Comparison of ENCODE assay signal across 11 cellular contexts in genomic region chr12:14950982-14951746, GRCh38. TPM values are rescaled to one million over a fixed set of nuclear protein-coding genes. Genes with fewer than 3 reads are reported as not detected.
DNase-seq lines count a peak whose midpoint lies in the region; ATAC-seq and TF ChIP-seq lines count a peak whose summit lies in the region.
"Had no signal": no experiment of that assay in that cellular context is flagged by ENCODE, and none has a peak within 500 bp of the region (broad histone marks: within the 10 kb centered on the region; RNA-seq: fewer than 3 reads in every experiment).

No MANE protein-coding gene starts in this region.

- TF ChIP-seq RAD21 in Ishikawa (IDR thresholded peaks at IDR 0.05; ENCODE audit: low read depth), result no peak

- H3K4me1 Mint-ChIP-seq in stimulated activated naive CD8-positive, alpha-beta T cell treated with anti-CD3 and anti-CD28 coated beads, Interleukin-15, Interleukin-2, amounts not matched to agents 100 ng/mL and 50 ng/mL, for 24 hours (ENCODE audit: low read depth), result peaks cover 96% of the 10 kb centered on the region

- peak; percentile 10 to 31 for ATAC-seq in activated naive CD4-positive, alpha-beta T cell treated with anti-CD3 and anti-CD28 coated beads, Interleukin-2, amount 50 U/mL, for 72 hours
- ATAC-seq in GM19023 (IDR thresholded peaks at IDR 0.05; ENCODE audit: unreplicated experiment) (no peak), HG03108 (IDR thresholded peaks at IDR 0.05; ENCODE audit: unreplicated experiment) (no peak)

- peak overlapping the region; percentile 92 to 98 for H3K27ac Mint-ChIP-seq in activated naive CD4-positive, alpha-beta T cell treated with anti-CD3 and anti-CD28 coated beads, Interleukin-2, amount 50 U/mL, for 72 hours
- peak overlapping the region; percentile 100 for H3K27ac Mint-ChIP-seq in stimulated activated naive CD8-positive, alpha-beta T cell treated with anti-CD3 and anti-CD28 coated beads, Interleukin-15, Interleukin-2, amounts not matched to agents 100 ng/mL and 50 ng/mL, for 24 hours

- H3K4me3 Mint-ChIP-seq in stimulated activated naive CD8-positive, alpha-beta T cell treated with anti-CD3 and anti-CD28 coated beads, Interleukin-15, Interleukin-2, amounts not matched to agents 100 ng/mL and 50 ng/mL, for 24 hours, result peak overlapping the region; percentile 84

- no peaks in the 10 kb centered on the region for H3K9me3 Mint-ChIP-seq in activated naive CD4-positive, alpha-beta T cell treated with anti-CD3 and anti-CD28 coated beads, Interleukin-2, amount 50 U/mL, for 72 hours
- H3K9me3 Mint-ChIP-seq in stimulated activated naive CD8-positive, alpha-beta T cell treated with anti-CD3 and anti-CD28 coated beads, Interleukin-15, Interleukin-2, amounts not matched to agents 100 ng/mL and 50 ng/mL, for 24 hours, result no peaks in the 10 kb centered on the region

- DNase-seq in activated naive CD4-positive, alpha-beta T cell treated with anti-CD3 and anti-CD28 coated beads, Interleukin-2, amount 50 U/mL, for 72 hours (ENCODE audit: low spot score in 2 of 2), result no peak
- peak; percentile 39 for DNase-seq in iPS-NIHi11 (ENCODE audit: low spot score)
- no peak for DNase-seq in mesenteric fat pad (ENCODE audit: low spot score)
- no peak for DNase-seq in DMS153 (lab: John Stamatoyannopoulos, UW)
- DNase-seq: left cardiac atrium, NCI-H1930 had no signal

- no peaks in the 10 kb centered on the region for H3K27me3 Mint-ChIP-seq in stimulated activated naive CD8-positive, alpha-beta T cell treated with anti-CD3 and anti-CD28 coated beads, Interleukin-15, Interleukin-2, amounts not matched to agents 100 ng/mL and 50 ng/mL, for 24 hours

- TF ChIP-seq EP300 in Ishikawa (IDR thresholded peaks at IDR 0.05; ENCODE audit: borderline replicate concordance), result no peak; the same call in 1 of the 2 replicates

- H3K36me3 Mint-ChIP-seq in activated naive CD4-positive, alpha-beta T cell treated with anti-CD3 and anti-CD28 coated beads, Interleukin-2, amount 50 U/mL, for 72 hours, result peaks cover 44 to 60% of the 10 kb centered on the region in 2 donors
- H3K36me3 Mint-ChIP-seq in stimulated activated naive CD8-positive, alpha-beta T cell treated with anti-CD3 and anti-CD28 coated beads, Interleukin-15, Interleukin-2, amounts not matched to agents 100 ng/mL and 50 ng/mL, for 24 hours (ENCODE audit: low read depth), result peaks cover 66% of the 10 kb centered on the region

TF ChIP-seq in Ishikawa, 13 proteins besides CTCF, POLR2A, EP300 and RAD21:
- TF ChIP-seq CEBPB (IDR thresholded peaks at IDR 0.05) (no peak), ZBTB7A (IDR thresholded peaks at IDR 0.05; ENCODE audit: low read depth) (no peak), CREB1 (IDR thresholded peaks at IDR 0.05; ENCODE audit: low read depth) (no peak), TAF1 (IDR thresholded peaks at IDR 0.05; ENCODE audit: low read depth) (no peak), USF1 (IDR thresholded peaks at IDR 0.05) (no peak), YY1 (IDR thresholded peaks at IDR 0.05; ENCODE audit: low read depth) (peak; percentile 52; the same call in 1 of the 2 replicates), FOXM1 (IDR thresholded peaks at IDR 0.05; ENCODE audit: borderline replicate concordance, low read depth) (no peak), EGR1 (IDR thresholded peaks at IDR 0.05) (no peak), NFIC (IDR thresholded peaks at IDR 0.05) (no peak), TEAD4 (IDR thresholded peaks at IDR 0.05) (peak; percentile 80), TCF12 (IDR thresholded peaks at IDR 0.05; ENCODE audit: low read depth) (no peak), REST (IDR thresholded peaks at IDR 0.05; ENCODE audit: low read depth) (no peak), MAX (IDR thresholded peaks at IDR 0.05) (peak; percentile 94)

RNA-seq across cellular contexts. Expression of gene ARHGDIB, which starts 10.2 kb away (rescaled TPM):
- 100 to 1,000 TPM; 667 to 811 TPM for total RNA-seq in activated naive CD4-positive, alpha-beta T cell treated with anti-CD3 and anti-CD28 coated beads, Interleukin-2, amount 50 U/mL, for 72 hours
- 136 TPM for total RNA-seq in mesenteric fat pad

RNA-seq across cellular contexts. Expression of gene ERP27, which starts 12.8 kb away (rescaled TPM):
- total RNA-seq in activated naive CD4-positive, alpha-beta T cell treated with anti-CD3 and anti-CD28 coated beads, Interleukin-2, amount 50 U/mL, for 72 hours, result 1 to 10 TPM; 1.5 to 5.0 TPM
- total RNA-seq in mesenteric fat pad, result 0.87 TPM
- total RNA-seq: temporal lobe had no signal

RNA-seq across cellular contexts. Expression of gene PDE6H, which starts 21.7 kb away (rescaled TPM):
- not detected for total RNA-seq in activated naive CD4-positive, alpha-beta T cell treated with anti-CD3 and anti-CD28 coated beads, Interleukin-2, amount 50 U/mL, for 72 hours
- total RNA-seq in mesenteric fat pad, result not detected
- total RNA-seq: left cardiac atrium had no signal

Comparison
In these comparisons a context has a peak if more than half of its experiments do, and no peak if none do; other contexts are left out.
1. ATAC-seq: peak in activated naive CD4-positive, alpha-beta T cell treated with anti-CD3 and anti-CD28 coated beads, Interleukin-2, amount 50 U/mL, for 72 hours (2 of 2); none in GM19023 (single experiment) and HG03108 (single experiment).